9 cellular contexts compared by ENCODE assay signal in the genomic region with DNA sequence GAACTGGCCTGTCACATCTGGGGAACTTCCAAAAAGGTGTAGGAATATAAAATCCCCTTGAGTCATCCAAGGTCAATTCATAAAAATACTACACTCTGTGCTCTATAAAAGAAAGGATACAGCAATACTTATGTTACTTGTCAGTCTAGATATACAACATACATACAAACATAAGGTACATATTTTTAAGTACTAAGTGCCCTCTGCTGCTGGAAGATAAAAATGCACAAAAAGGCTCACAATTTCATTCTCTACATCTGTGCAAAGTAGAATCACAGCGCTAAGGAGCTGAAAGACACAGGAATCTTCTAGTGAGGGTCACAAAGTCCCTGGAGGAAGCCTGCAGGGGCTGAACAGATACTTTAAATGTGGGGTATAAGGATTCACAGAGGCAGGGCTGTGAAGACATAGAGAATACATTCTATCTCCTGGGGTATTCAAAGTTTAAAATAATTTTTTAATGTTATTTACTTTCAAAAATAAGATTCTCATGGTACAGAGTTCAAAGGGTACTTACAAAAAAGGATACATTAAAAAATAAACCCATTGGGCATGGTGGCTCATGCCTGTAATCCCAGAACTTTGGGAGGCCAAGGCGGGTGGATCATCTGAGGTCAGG. TPM values are rescaled to one million over a fixed set of nuclear protein-coding genes. Genes with fewer than 3 reads are reported as not detected.
A peak's percentile ranks its signal among the peaks of the same experiment; 100 is the strongest.
DNase-seq lines count a peak whose midpoint lies in the region; ATAC-seq, FAIRE-seq and TF ChIP-seq lines count a peak whose summit lies in the region.
"Had no signal": no experiment of that assay in that cellular context is flagged by ENCODE, and none has a peak within 500 bp of the region (broad histone marks: within the 10 kb centered on the region; RNA-seq: fewer than 3 reads in every experiment).

No MANE protein-coding gene starts in this region.

- peaks cover 6% of the 10 kb centered on the region for H3K27me3 Mint-ChIP-seq in CD4-positive, CD25-positive, alpha-beta regulatory T cell
- H3K27me3 Mint-ChIP-seq: IgD-negative memory B cell had no signal

- TF ChIP-seq POLR2A in HepG2 (IDR thresholded peaks at IDR 0.05; ENCODE audit: insufficient read depth in 1 of 2, low read depth in 2 of 2, low read length in 2 of 2) (no peak), transverse colon (IDR thresholded peaks at IDR 0.05) (no peak)

- H3K79me2 ChIP-seq in HepG2 (ENCODE audit: insufficient read depth, low read length) = no peaks in the 10 kb centered on the region

- POLR2A ChIA-PET in HepG2 (lab: Yijun Ruan, JAX) = interaction anchor here (1.1 to 1.8 kb wide), 3 partner anchors 10 to 59 kb away, joined by 3 to 5 read pairs (median 3); a partner anchor contains a TSS

- peaks cover 5 to 6% of the 10 kb centered on the region in 2 experiments for H3K9me3 ChIP-seq in CD4-positive, CD25-positive, alpha-beta regulatory T cell (ENCODE audit: control insufficient read depth in 2 of 2, low read length in 2 of 2)
- H3K9me3 ChIP-seq in HepG2 (ENCODE audit: low read length) (peaks cover 4% of the 10 kb centered on the region), transverse colon (peaks cover 1 to 2% of the 10 kb centered on the region in 2 donors)

- CTCF ChIA-PET in HepG2 (lab: Yijun Ruan, JAX; ENCODE audit: low intra/inter-chr PET ratio, low total read pairs) = interaction anchor here (1.4 to 4.5 kb wide), 3 partner anchors 69 to 98 kb away, joined by 5 to 68 read pairs (median 16); no protein-coding TSS in a partner anchor

- H3K36me3 Mint-ChIP-seq in CD4-positive, CD25-positive, alpha-beta regulatory T cell = no peaks in the 10 kb centered on the region
- H3K36me3 Mint-ChIP-seq: IgD-negative memory B cell had no signal

- BruUV-seq in HepG2 (replicated peaks; lab: Mats Ljungman, UMichigan) = no TSS peak

- peaks cover 0 to 4% (median 2%) of the 10 kb centered on the region in 7 donors for H3K9me3 Mint-ChIP-seq in CD4-positive, CD25-positive, alpha-beta regulatory T cell

- H3K4me2 ChIP-seq in HepG2 (ENCODE audit: low read depth, low read length) = peak overlapping the region; percentile 5; the same call in 1 of the 2 replicates

- 25% methylated on average over 2 of the region's 2 CpGs for WGBS in HepG2 (ENCODE audit: low lambda C conversion rate)
- 47 to 100% methylated on average over 1 to 2 of the region's 2 CpGs for WGBS in transverse colon (ENCODE audit: low coverage in 1 of 2), 2 donors

- H3K36me3 ChIP-seq in CD4-positive, CD25-positive, alpha-beta regulatory T cell (ENCODE audit: control insufficient read depth, insufficient read depth, low read length) = no peaks in the 10 kb centered on the region
- H3K36me3 ChIP-seq in HepG2 (replicated peaks in 1 of 2; ENCODE audit: control insufficient read depth in 1 of 2, insufficient read depth in 2 of 2, low read length in 2 of 2) (no peaks in the 10 kb centered on the region), transverse colon (no peaks in the 10 kb centered on the region)

- no peak for TF ChIP-seq EP300 in HepG2 (IDR thresholded peaks at IDR 0.05; ENCODE audit: low read depth in 2 of 2, low read length in 2 of 2)
- no peak for TF ChIP-seq EP300 in HepG2 (CRISPR knock-in tag; IDR thresholded peaks at IDR 0.05; ENCODE audit: borderline replicate concordance)
- TF ChIP-seq EP300 in transverse colon (IDR thresholded peaks at IDR 0.05; ENCODE audit: low read depth) = no peak

- TF ChIP-seq CTCF in HepG2 (CRISPR knock-in tag; IDR thresholded peaks at IDR 0.05) = peak; percentile 74
- peak; percentile 57 to 81 (median 65) for TF ChIP-seq CTCF in transverse colon (IDR thresholded peaks at IDR 0.05)

- intact Hi-C loops in HepG2 (cut with micrococcal nuclease; ENCODE audit: unreplicated experiment) (loop anchor here (1.0 kb wide), 1 partner anchor 70 kb away; no protein-coding TSS in a partner anchor), transverse colon (cut with DNase I; ENCODE audit: low total_unique reads) (loop anchor here (2.0 to 5.0 kb wide), 2 partner anchors 65 to 97 kb away; no protein-coding TSS in a partner anchor)

- H3K4me3 ChIP-seq in CD4-positive, CD25-positive, alpha-beta regulatory T cell (ENCODE audit: low read depth, low read length) = no peak overlapping the region
- H3K4me3 ChIP-seq in HepG2 (replicated peaks in 1 of 3; ENCODE audit: insufficient read depth in 1 of 3, low read depth in 2 of 3, low read length in 3 of 3) (no peak overlapping the region), transverse colon (no peak overlapping the region)

- peak; percentile 66 to 70 for ATAC-seq in CD4-positive, CD25-positive, alpha-beta regulatory T cell (ENCODE audit: low read depth in 2 of 2)
- peak; percentile 61 for ATAC-seq in GM18870 (IDR thresholded peaks at IDR 0.05; ENCODE audit: unreplicated experiment)
- peak; percentile 85 for ATAC-seq in HepG2
- ATAC-seq in HG02759 (IDR thresholded peaks at IDR 0.05; ENCODE audit: unreplicated experiment) = no peak

- H3K27ac ChIP-seq in CD4-positive, CD25-positive, alpha-beta regulatory T cell (ENCODE audit: insufficient read depth, low read length, poor library complexity, severe bottlenecking) = no peak overlapping the region
- H3K27ac ChIP-seq in HepG2 (ENCODE audit: extremely low read length, insufficient read depth, low read length) (no peak overlapping the region), transverse colon (no peak overlapping the region)

- in situ Hi-C loops in HepG2 (cut with HindIII; ENCODE audit: extremely low pct_ligation_motif_present, low pct_unique_long_range_greater_than_20kb) (loop anchor here (5.0 kb wide), 1 partner anchor 72 kb away; no protein-coding TSS in a partner anchor), transverse colon (cut with MboI; ENCODE audit: low pct_ligation_motif_present in 1 of 4, low pct_unique_long_range_greater_than_20kb in 1 of 4, low sequenced_read_pairs in 3 of 4) (loop anchor here (5.0 to 25.0 kb wide), 2 partner anchors 67 to 97 kb away; no protein-coding TSS in a partner anchor)

- H4K20me1 ChIP-seq in HepG2 (ENCODE audit: insufficient read depth, low read length) = no peaks in the 10 kb centered on the region

- no peak overlapping the region for H2AFZ ChIP-seq in HepG2 (ENCODE audit: low read length)

- peak overlapping the region in 1 of 3 donors; percentile 67 for H3K27ac Mint-ChIP-seq in CD4-positive, CD25-positive, alpha-beta regulatory T cell

- no peak overlapping the region for H3K4me3 Mint-ChIP-seq in CD4-positive, CD25-positive, alpha-beta regulatory T cell

- DNase-seq in CD4-positive, CD25-positive, alpha-beta regulatory T cell = peak in 2 of 3 donors; percentile 59 to 74
- DNase-seq in M059J (ENCODE audit: low read depth) = peak; percentile 64
- DNase-seq in RCC 7860 (ENCODE audit: low spot score) = peak; percentile 61
- peak; percentile 67 for DNase-seq in cerebellar cortex (ENCODE audit: low spot score)
- peak; percentile 56 for DNase-seq in HepG2 (ENCODE audit: low spot score)
- DNase-seq in transverse colon = peak; percentile 29

- no peaks in the 10 kb centered on the region for H3K27me3 ChIP-seq in CD4-positive, CD25-positive, alpha-beta regulatory T cell (ENCODE audit: control insufficient read depth, insufficient read depth, low read length)
- H3K27me3 ChIP-seq in HepG2 (ENCODE audit: control insufficient read depth in 1 of 2, insufficient read depth in 2 of 2, low read length in 2 of 2) (no peaks in the 10 kb centered on the region; a peak in 1 of 5 replicates), transverse colon (no peaks in the 10 kb centered on the region)

- no peak overlapping the region for H3K9ac ChIP-seq in HepG2 (ENCODE audit: insufficient read depth, low read depth, low read length)

- peaks cover 0 to 8% (median 5%) of the 10 kb centered on the region in 4 donors for H3K4me1 Mint-ChIP-seq in CD4-positive, CD25-positive, alpha-beta regulatory T cell

- TF ChIP-seq RAD21 in HepG2 (CRISPR knock-in tag; IDR thresholded peaks at IDR 0.05) = peak; percentile 37; the same call in 1 of the 2 replicates

- FAIRE-seq in RCC 7860 (lab: Jason Lieb, UNC) = peak; percentile 12
- peak; percentile 68 for FAIRE-seq in HepG2 (lab: Jason Lieb, UNC)

- no peaks in the 10 kb centered on the region for H3K4me1 ChIP-seq in CD4-positive, CD25-positive, alpha-beta regulatory T cell (ENCODE audit: control insufficient read depth, insufficient read depth, low read length, poor library complexity, severe bottlenecking)
- H3K4me1 ChIP-seq in HepG2 (ENCODE audit: insufficient read depth, low read length) (peaks cover 20% of the 10 kb centered on the region), transverse colon (peaks cover 0 to 11% (median 0%) of the 10 kb centered on the region in 4 donors)

RNA-seq across cellular contexts. Expression of a gene that starts 10.2 kb away (rescaled TPM):
- 14.8 TPM for total RNA-seq in CD4-positive, CD25-positive, alpha-beta regulatory T cell
- 10 to 100 TPM; 18.5 to 23.7 (median 21.4) TPM for polyA plus RNA-seq in CD4-positive, CD25-positive, alpha-beta regulatory T cell
- total RNA-seq in M059J (2014; rRNA removed; shearing (Covaris generic)) = 36.6 and 36.7 TPM in 2 replicates
- total RNA-seq in HepG2 (2016; rRNA removed; fragmentation: Illumina TruSeq; extraction: Trizol) = 40.0 and 54.6 TPM in 2 replicates
- 18.6 and 23.9 TPM in 2 replicates for total RNA-seq in HepG2 (2016; cell fraction: cytosol; rRNA removed; fragmentation: Illumina TruSeq; extraction: Trizol; ENCODE audit: low read depth)
- total RNA-seq in HepG2 (2016; cell fraction: insoluble cytoplasmic fraction; rRNA removed; fragmentation: Illumina TruSeq; extraction: Trizol) = 38.1 and 54.7 TPM in 2 replicates
- 41.5 and 47.7 TPM in 2 replicates for total RNA-seq in HepG2 (2016; cell fraction: membrane; rRNA removed; fragmentation: Illumina TruSeq; extraction: Trizol)
- 21.9 and 23.1 TPM in 2 replicates for total RNA-seq in HepG2 (2016; cell fraction: nucleus; rRNA removed; fragmentation: Illumina TruSeq; extraction: Trizol)
- polyA plus RNA-seq in HepG2 (2011; rRNA removed) = 25.7 and 31.0 TPM in 2 replicates
- 16.9 and 24.2 TPM in 2 replicates for polyA plus RNA-seq in HepG2 (2011; cell fraction: cytosol; rRNA removed)
- polyA plus RNA-seq in HepG2 (2011; cell fraction: nucleus; rRNA removed) = 9.2 and 10.4 TPM in 2 replicates
- 27.9 and 42.1 TPM in 2 replicates for polyA plus RNA-seq in HepG2 (2012)
- polyA plus RNA-seq in HepG2 (2016; cell fraction: cytosol; fragmentation: Illumina TruSeq; extraction: Trizol; ENCODE audit: low read depth) = 13.0 and 14.4 TPM in 2 replicates
- polyA plus RNA-seq in HepG2 (2016; cell fraction: insoluble cytoplasmic fraction; fragmentation: Illumina TruSeq; extraction: Trizol; ENCODE audit: low read depth) = 51.6 and 52.3 TPM in 2 replicates
- 30.5 and 32.1 TPM in 2 replicates for polyA plus RNA-seq in HepG2 (2016; cell fraction: membrane; fragmentation: Illumina TruSeq; extraction: Trizol; ENCODE audit: low read depth)
- 28.4 and 29.6 TPM in 2 replicates for polyA plus RNA-seq in HepG2 (2016; cell fraction: nucleus; fragmentation: Illumina TruSeq; extraction: Trizol; ENCODE audit: insufficient read depth, low read depth)
- 9.6 and 9.8 TPM in 2 replicates for polyA minus RNA-seq in HepG2 (2011; rRNA and poly(A)+ RNA removed; ENCODE audit: low replicate concordance)
- 19.8 and 26.8 TPM in 2 replicates for polyA minus RNA-seq in HepG2 (2011; cell fraction: cytosol; rRNA and poly(A)+ RNA removed)
- polyA minus RNA-seq in HepG2 (2011; cell fraction: nucleus; rRNA and poly(A)+ RNA removed) = 27.6 and 40.0 TPM in 2 replicates
- total RNA-seq in transverse colon = 10 to 100 TPM; 15.9 to 38.1 (median 30.3) TPM

RNA-seq across cellular contexts. Expression of a gene that starts 35.5 kb away (rescaled TPM):
- total RNA-seq in CD4-positive, CD25-positive, alpha-beta regulatory T cell = 10.9 TPM
- 10 to 100 TPM; 15.4 to 34.4 (median 19.7) TPM for polyA plus RNA-seq in CD4-positive, CD25-positive, alpha-beta regulatory T cell
- total RNA-seq in M059J (2014; rRNA removed; shearing (Covaris generic)) = 56.7 and 62.0 TPM in 2 replicates
- total RNA-seq in HepG2 (2016; rRNA removed; fragmentation: Illumina TruSeq; extraction: Trizol) (10.4 and 28.9 TPM in 2 replicates), transverse colon (100 to 1,000 TPM in 1 of 4 donors, 10 to 100 TPM in 3; 26.5 to 103 (median 57.2) TPM)
- total RNA-seq in HepG2 (2016; cell fraction: cytosol; rRNA removed; fragmentation: Illumina TruSeq; extraction: Trizol; ENCODE audit: low read depth) = 3.0 and 5.2 TPM in 2 replicates
- 10.1 and 29.2 TPM in 2 replicates for total RNA-seq in HepG2 (2016; cell fraction: insoluble cytoplasmic fraction; rRNA removed; fragmentation: Illumina TruSeq; extraction: Trizol)
- 6.4 and 6.6 TPM in 2 replicates for total RNA-seq in HepG2 (2016; cell fraction: membrane; rRNA removed; fragmentation: Illumina TruSeq; extraction: Trizol)
- total RNA-seq in HepG2 (2016; cell fraction: nucleus; rRNA removed; fragmentation: Illumina TruSeq; extraction: Trizol) = 26.8 and 34.0 TPM in 2 replicates
- polyA plus RNA-seq in HepG2 (2011; rRNA removed) = 76.4 and 83.6 TPM in 2 replicates
- 76.0 and 85.2 TPM in 2 replicates for polyA plus RNA-seq in HepG2 (2011; cell fraction: cytosol; rRNA removed)
- polyA plus RNA-seq in HepG2 (2011; cell fraction: nucleus; rRNA removed) = 50.5 and 61.9 TPM in 2 replicates
- polyA plus RNA-seq in HepG2 (2012) = 45.0 and 57.9 TPM in 2 replicates
- 3.5 and 4.0 TPM in 2 replicates for polyA plus RNA-seq in HepG2 (2016; cell fraction: cytosol; fragmentation: Illumina TruSeq; extraction: Trizol; ENCODE audit: low read depth)
- polyA plus RNA-seq in HepG2 (2016; cell fraction: insoluble cytoplasmic fraction; fragmentation: Illumina TruSeq; extraction: Trizol; ENCODE audit: low read depth) = 12.3 and 12.9 TPM in 2 replicates
- 4.3 and 4.4 TPM in 2 replicates for polyA plus RNA-seq in HepG2 (2016; cell fraction: membrane; fragmentation: Illumina TruSeq; extraction: Trizol; ENCODE audit: low read depth)
- 46.4 and 49.9 TPM in 2 replicates for polyA plus RNA-seq in HepG2 (2016; cell fraction: nucleus; fragmentation: Illumina TruSeq; extraction: Trizol; ENCODE audit: insufficient read depth, low read depth)
- 30.5 and 33.0 TPM in 2 replicates for polyA minus RNA-seq in HepG2 (2011; rRNA and poly(A)+ RNA removed; ENCODE audit: low replicate concordance)
- 17.5 and 19.4 TPM in 2 replicates for polyA minus RNA-seq in HepG2 (2011; cell fraction: cytosol; rRNA and poly(A)+ RNA removed)
- 14.9 and 23.0 TPM in 2 replicates for polyA minus RNA-seq in HepG2 (2011; cell fraction: nucleus; rRNA and poly(A)+ RNA removed)
